ENCODE assay signal across 15 cellular contexts in the genomic region with DNA sequence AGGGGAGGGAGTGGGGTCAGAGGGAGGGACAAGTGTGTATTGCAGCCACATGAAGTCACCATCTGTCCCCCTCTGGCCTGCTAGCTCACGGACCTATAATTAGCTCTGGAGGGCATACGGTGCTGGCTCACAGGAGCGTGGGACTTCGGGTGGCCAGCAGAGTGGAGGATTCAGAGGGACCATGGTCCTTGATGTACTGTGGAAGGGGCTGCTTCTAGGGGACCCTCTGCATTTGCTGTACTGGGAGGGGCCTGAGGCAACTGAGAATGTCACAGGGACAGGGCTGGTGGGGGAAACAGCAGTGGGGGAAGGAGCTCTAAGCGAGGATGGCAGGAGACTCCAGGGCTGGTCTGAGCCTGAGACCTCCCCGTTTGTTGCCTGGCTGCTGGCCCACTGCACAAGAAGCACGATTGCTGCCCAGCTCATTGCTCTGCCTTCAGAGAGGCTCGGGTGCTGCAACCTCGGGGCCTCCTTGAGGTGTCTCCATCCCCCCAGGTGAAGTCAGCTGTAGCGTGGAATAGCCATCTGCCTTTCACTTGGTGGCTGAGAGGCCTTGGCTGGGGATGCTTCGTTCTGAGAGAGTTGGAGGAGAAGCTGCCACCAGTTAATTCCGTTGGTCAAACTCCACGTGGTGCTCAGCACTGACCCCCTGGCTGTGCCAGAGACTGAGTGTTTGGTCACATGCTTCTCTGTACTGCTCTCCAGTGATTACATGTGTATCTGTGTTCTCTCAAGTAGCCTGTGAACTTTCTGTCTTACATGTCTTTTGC. TPM values are rescaled to one million over a fixed set of nuclear protein-coding genes. Genes with fewer than 3 reads are reported as not detected.
DNase-seq lines count a peak whose midpoint lies in the region; ATAC-seq and TF ChIP-seq lines count a peak whose summit lies in the region.
"Had no signal": no experiment of that assay in that cellular context is flagged by ENCODE, and none has a peak within 500 bp of the region (broad histone marks: within the 10 kb centered on the region; RNA-seq: fewer than 3 reads in every experiment).

No MANE protein-coding gene starts in this region.

- no peaks in the 10 kb centered on the region for H3K9me3 ChIP-seq in tibial artery

- TF ChIP-seq CTCF in tibial artery (IDR thresholded peaks at IDR 0.05), result no peak

- intact Hi-C loops in tibial artery (cut with DNase I; ENCODE audit: low total_unique reads), result no loop called here

- no peaks in the 10 kb centered on the region for H3K27me3 ChIP-seq in tibial artery

- peaks cover 1 to 9% (median 2%) of the 10 kb centered on the region in 3 donors for H3K36me3 ChIP-seq in tibial artery

- ATAC-seq in left lobe of liver (no peak), GM21737 (IDR thresholded peaks at IDR 0.05; ENCODE audit: unreplicated experiment) (no peak)

- no peak overlapping the region for H3K4me3 ChIP-seq in tibial artery

- peaks cover 0 to 40% (median 27%) of the 10 kb centered on the region in 4 donors for H3K4me1 ChIP-seq in tibial artery

- H3K27ac ChIP-seq in angular gyrus (ENCODE audit: low read depth, low read length) (peak overlapping the region; percentile 24), tibial artery (peak overlapping the region; percentile 45 to 77)

- peak; percentile 59 for DNase-seq in activated effector memory CD4-positive, alpha-beta T cell treated with anti-CD3 and anti-CD28 coated beads, Interleukin-2, amount 50 U/mL, for 16 hours
- DNase-seq in activated effector memory CD4-positive, alpha-beta T cell treated with Interleukin-2 at 50 U/mL for 16 hours, result no peak
- peak; percentile 40 for DNase-seq in left lobe of liver (ENCODE audit: low spot score)
- DNase-seq in tibial artery, result peak in 1 of 2 donors; percentile 68
- no peak for DNase-seq in GOT3 (lab: John Stamatoyannopoulos, UW)
- no peak for DNase-seq in GDM1 (lab: John Stamatoyannopoulos, UW)
- DNase-seq: DMS79 treated with DMSO at 0.1 percent for 48 hours; islet precursor cell; naive B cell; stimulated activated CD4-positive, alpha-beta T cell treated with anti-CD3 and anti-CD28 coated beads, Interleukin-12 subunit alpha, Interleukin-12 subunit beta, amount 100 ng/mL, for 4 hours had no signal

RNA-seq across cellular contexts. Expression of a gene that starts 2.7 kb away (rescaled TPM):
- total RNA-seq in left lobe of liver, result 0.78 TPM

RNA-seq across cellular contexts. Expression of a gene that starts 21.8 kb away (rescaled TPM):
- 30.1 TPM for total RNA-seq in left lobe of liver

RNA-seq across cellular contexts. Expression of a gene that starts 56.8 kb away (rescaled TPM):
- not detected for total RNA-seq in left lobe of liver
- total RNA-seq: endodermal cell, NCI-H460, ureter had no signal

Comparison
In these comparisons a context has a peak if more than half of its experiments do, and no peak if none do; other contexts are left out.
1. DNase-seq: peak in activated effector memory CD4-positive, alpha-beta T cell treated with anti-CD3 and anti-CD28 coated beads, Interleukin-2, amount 50 U/mL, for 16 hours (single experiment) and left lobe of liver (single experiment); none in activated effector memory CD4-positive, alpha-beta T cell treated with Interleukin-2 at 50 U/mL for 16 hours (single experiment), GOT3 (single experiment) and GDM1 (single experiment).